1 cellular context compared by ENCODE assay signal in genomic region chr12:9708853-9709252, GRCh38.
TF ChIP-seq lines count a peak whose summit lies in the region.

No MANE protein-coding gene starts in this region.

TF ChIP-seq in endothelial cell of umbilical vein, 7 proteins besides CTCF, POLR2A, EP300 and RAD21:
- TF ChIP-seq FOS (IDR thresholded peaks at IDR 0.05; ENCODE audit: borderline replicate concordance, insufficient read depth, low read length) (no peak), JUN (IDR thresholded peaks at IDR 0.05; ENCODE audit: borderline replicate concordance, insufficient read depth, insufficient read length, low read depth) (no peak), MYC (IDR thresholded peaks at IDR 0.05; ENCODE audit: low read depth, low read length) (no peak), EZH2 (IDR thresholded peaks at IDR 0.05; ENCODE audit: borderline replicate concordance, low read depth, low read length, severe bottlenecking) (no peak), POLR2AphosphoS5 (IDR thresholded peaks at IDR 0.05; ENCODE audit: insufficient read depth, low read depth, low read length) (no peak), GATA2 (IDR thresholded peaks at IDR 0.05; ENCODE audit: insufficient read depth, insufficient read length, low read depth, low read length) (no peak)
- TF ChIP-seq, protein P1, sequence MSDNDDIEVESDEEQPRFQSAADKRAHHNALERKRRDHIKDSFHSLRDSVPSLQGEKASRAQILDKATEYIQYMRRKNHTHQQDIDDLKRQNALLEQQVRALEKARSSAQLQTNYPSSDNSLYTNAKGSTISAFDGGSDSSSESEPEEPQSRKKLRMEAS (IDR thresholded peaks at IDR 0.05; ENCODE audit: insufficient read depth, insufficient read length) = no peak
